In the genomic region with DNA sequence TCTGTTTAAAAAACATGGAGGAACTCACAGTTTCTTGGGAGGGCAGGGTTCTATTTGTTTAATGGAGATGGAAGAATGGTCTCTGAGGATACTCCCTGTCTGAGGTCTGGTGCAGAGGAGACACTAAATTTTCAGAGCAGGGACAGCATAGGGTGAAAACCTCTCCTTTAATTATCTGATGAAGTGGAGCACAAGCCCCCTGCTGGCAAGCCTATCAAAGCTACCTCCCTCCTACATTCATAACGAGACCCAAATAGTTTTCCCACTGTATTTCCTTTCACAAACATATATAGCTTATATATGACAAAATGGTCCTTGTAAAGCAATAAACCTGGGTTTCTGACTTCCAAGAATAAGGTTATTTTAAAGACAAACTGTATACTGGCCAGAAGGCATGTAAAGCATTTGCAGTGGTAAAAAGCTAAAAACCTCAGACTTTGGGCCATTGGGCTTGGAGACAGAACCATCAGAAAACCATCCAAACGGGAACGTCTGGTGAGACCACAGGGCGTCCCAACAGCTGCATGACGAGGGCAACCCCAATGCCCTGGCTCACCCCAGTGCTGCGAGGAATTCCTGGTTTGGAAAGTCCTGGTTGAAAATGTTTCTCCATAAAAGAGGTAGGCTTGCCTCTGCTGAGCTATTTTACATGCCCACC, we compare ENCODE assay signal across 15 cellular contexts.
DNase-seq lines count a peak whose midpoint lies in the region; ATAC-seq, FAIRE-seq and TF ChIP-seq lines count a peak whose summit lies in the region.
"Had no signal": no experiment of that assay in that cellular context is flagged by ENCODE, and none has a peak within 500 bp of the region (broad histone marks: within the 10 kb centered on the region; RNA-seq: fewer than 3 reads in every experiment).

No MANE protein-coding gene starts in this region.

- H3K27ac Mint-ChIP-seq in MCF 10A (ENCODE audit: low read depth, unreplicated experiment) (no peak overlapping the region), chondrocyte (ENCODE audit: unreplicated experiment) (no peak overlapping the region)
- H3K27ac Mint-ChIP-seq: IgD-negative memory B cell had no signal

- H3K4me3 Mint-ChIP-seq in MCF 10A (ENCODE audit: unreplicated experiment) (no peak overlapping the region), chondrocyte (ENCODE audit: unreplicated experiment) (no peak overlapping the region)
- no peak overlapping the region for H3K4me3 Mint-ChIP-seq in activated T-cell treated with anti-CD3 and anti-CD28 coated beads, Interleukin-2, amount 50 U/mL, for 4 hours
- H3K4me3 Mint-ChIP-seq: IgD-negative memory B cell had no signal

- TF ChIP-seq POLR2A in breast epithelium (IDR thresholded peaks at IDR 0.05) (no peak), GM12892 (IDR thresholded peaks at IDR 0.05; ENCODE audit: low read depth, low read length) (no peak)

- H4K20me1 ChIP-seq in osteoblast (ENCODE audit: insufficient read depth, low read length) = no peaks in the 10 kb centered on the region

- no peak for ATAC-seq in activated T-cell treated with anti-CD3 and anti-CD28 coated beads, Interleukin-2, amount 50 U/mL, for 4 hours

- H2AFZ ChIP-seq in osteoblast (ENCODE audit: low read length) = no peak overlapping the region

- CTCF ChIA-PET in MCF 10A (lab: Yijun Ruan, JAX) = interaction anchor here (0.6 to 0.8 kb wide), 3 partner anchors 11 to 153 kb away, joined by 3 read pairs; no protein-coding TSS in a partner anchor

- no peaks in the 10 kb centered on the region for H3K4me1 Mint-ChIP-seq in MCF 10A (ENCODE audit: insufficient read depth, unreplicated experiment)
- peaks cover 15% of the 10 kb centered on the region for H3K4me1 Mint-ChIP-seq in chondrocyte (ENCODE audit: low read depth)
- no peaks in the 10 kb centered on the region for H3K4me1 Mint-ChIP-seq in activated T-cell treated with anti-CD3 and anti-CD28 coated beads, Interleukin-2, amount 50 U/mL, for 4 hours (ENCODE audit: low read depth)

- TF ChIP-seq CTCF in MCF 10A (IDR thresholded peaks at IDR 0.05; ENCODE audit: unreplicated experiment) (no peak), breast epithelium (IDR thresholded peaks at IDR 0.05) (no peak), chondrocyte (IDR thresholded peaks at IDR 0.05) (peak; percentile 26), osteoblast (IDR thresholded peaks at IDR 0.05; ENCODE audit: extremely low read depth, low read depth, low read length) (peak; percentile 40)

- H3K9me3 ChIP-seq in breast epithelium (no peaks in the 10 kb centered on the region), osteoblast (ENCODE audit: low read depth, low read length) (no peaks in the 10 kb centered on the region)
- H3K9me3 ChIP-seq: spleen had no signal

- H3K27ac ChIP-seq in breast epithelium = no peak overlapping the region
- H3K27ac ChIP-seq in osteoblast (ENCODE audit: low read depth, low read length) = no peak overlapping the region
- H3K27ac ChIP-seq: spleen had no signal

- POLR2A ChIA-PET in MCF 10A (lab: Yijun Ruan, JAX) = no interaction called here

- H3K4me3 ChIP-seq in breast epithelium (no peak overlapping the region), osteoblast (ENCODE audit: insufficient read depth, low read length) (no peak overlapping the region)
- H3K4me3 ChIP-seq: spleen had no signal

- H3K79me2 ChIP-seq in osteoblast (ENCODE audit: insufficient read depth, low read length) = no peaks in the 10 kb centered on the region

- H3K27me3 ChIP-seq in breast epithelium (no peaks in the 10 kb centered on the region), osteoblast (ENCODE audit: insufficient read depth, low read length) (no peaks in the 10 kb centered on the region)
- H3K27me3 ChIP-seq: spleen had no signal

- no peaks in the 10 kb centered on the region for H3K36me3 ChIP-seq in breast epithelium
- H3K36me3 ChIP-seq in osteoblast (ENCODE audit: insufficient read depth, low read length) = peaks cover 74% of the 10 kb centered on the region
- H3K36me3 ChIP-seq: spleen had no signal

- no peaks in the 10 kb centered on the region for H3K27me3 Mint-ChIP-seq in MCF 10A (ENCODE audit: insufficient read depth, unreplicated experiment)
- H3K27me3 Mint-ChIP-seq in chondrocyte (ENCODE audit: low read depth) = no peaks in the 10 kb centered on the region
- H3K27me3 Mint-ChIP-seq in activated T-cell treated with anti-CD3 and anti-CD28 coated beads, Interleukin-2, amount 50 U/mL, for 4 hours (ENCODE audit: low read depth) = peaks cover 6% of the 10 kb centered on the region

- H3K36me3 Mint-ChIP-seq in MCF 10A (ENCODE audit: insufficient read depth, unreplicated experiment) (no peaks in the 10 kb centered on the region), chondrocyte (ENCODE audit: low read depth) (peaks cover 10% of the 10 kb centered on the region)
- H3K36me3 Mint-ChIP-seq in activated T-cell treated with anti-CD3 and anti-CD28 coated beads, Interleukin-2, amount 50 U/mL, for 4 hours (ENCODE audit: insufficient read depth) = no peaks in the 10 kb centered on the region
- H3K36me3 Mint-ChIP-seq: IgD-negative memory B cell had no signal

- DNase-seq in MCF 10A (ENCODE audit: unreplicated experiment) (peak; percentile 13), breast epithelium (ENCODE audit: low spot score in 2 of 2) (no peak), Kasumi-1 (lab: John Stamatoyannopoulos, UW) (peak; percentile 37 to 67), chondrocyte (ENCODE audit: low spot score) (no peak), osteoblast (ENCODE audit: insufficient read length, low spot score, missing footprints) (no peak), NCI-H510A (lab: John Stamatoyannopoulos, UW) (no peak), GM12892 (ENCODE audit: insufficient read length) (no peak)
- no peak for DNase-seq in activated T-cell treated with anti-CD3 and anti-CD28 coated beads, Interleukin-2, amount 50 U/mL, for 4 hours
- DNase-seq: ACHN, NCI-H1417, NCI-H446 treated with DMSO at 0.1 percent for 48 hours, RPMI8226, spleen had no signal

- intact Hi-C loops in MCF 10A (cut with micrococcal nuclease) = loop anchor here (2.0 kb wide), 1 partner anchor 115 kb away; no protein-coding TSS in a partner anchor
- intact Hi-C loops in breast epithelium (cut with DNase I; ENCODE audit: low total_unique reads) = no loop called here

- FAIRE-seq in GM12892 (lab: Jason Lieb, UNC) = no peak
- FAIRE-seq: D721Med had no signal

- H3K4me1 ChIP-seq in breast epithelium (no peaks in the 10 kb centered on the region), osteoblast (ENCODE audit: insufficient read depth, low read length) (peaks cover 23% of the 10 kb centered on the region)

- no peak overlapping the region for H3K4me2 ChIP-seq in osteoblast (ENCODE audit: insufficient read depth, low read length)

- H3K9me3 Mint-ChIP-seq in MCF 10A (ENCODE audit: unreplicated experiment) (no peaks in the 10 kb centered on the region), chondrocyte (ENCODE audit: low read depth) (no peaks in the 10 kb centered on the region)
- H3K9me3 Mint-ChIP-seq in activated T-cell treated with anti-CD3 and anti-CD28 coated beads, Interleukin-2, amount 50 U/mL, for 4 hours = no peaks in the 10 kb centered on the region
- H3K9me3 Mint-ChIP-seq: IgD-negative memory B cell had no signal

- no TSS peak for BruUV-seq in MCF 10A (replicated peaks; lab: Mats Ljungman, UMichigan)

Comparison
In these comparisons a context has a peak if more than half of its experiments do, and no peak if none do; other contexts are left out.
1. DNase-seq: peak in MCF 10A (single experiment) and Kasumi-1 (2 of 2); none in breast epithelium (0 of 2), chondrocyte (single experiment), osteoblast (single experiment), NCI-H510A (single experiment), activated T-cell treated with anti-CD3 and anti-CD28 coated beads, Interleukin-2, amount 50 U/mL, for 4 hours (single experiment) and GM12892 (single experiment).
2. CTCF ChIP-seq: peak in chondrocyte (single experiment) and osteoblast (single experiment); none in MCF 10A (single experiment) and breast epithelium (0 of 3).